8 cellular contexts compared by ENCODE assay signal in genomic region chr1:182588460-182589396, GRCh38. TPM values are rescaled to one million over a fixed set of nuclear protein-coding genes. Genes with fewer than 3 reads are reported as not detected.
A peak's percentile ranks its signal among the peaks of the same experiment; 100 is the strongest.
DNase-seq lines count a peak whose midpoint lies in the region; ATAC-seq and TF ChIP-seq lines count a peak whose summit lies in the region.

Gene RNASEL, minus strand, starts transcription at chr1:182589256. Its CDS starts 2,450 bp downstream, at chr1:182586806.

- H3K4me3 Mint-ChIP-seq in brain: peak within 1 kb of the TSS; percentile 85 to 95 (median 91)

- TF ChIP-seq POLR2A in sigmoid colon (IDR thresholded peaks at IDR 0.05): peak in 1 of 2 donors; percentile 29

- H3K36me3 Mint-ChIP-seq in brain: no peaks in the 10 kb centered on the region

- TF ChIP-seq CTCF in brain (conservative IDR thresholded peaks at IDR 0.05) (no peak), sigmoid colon (IDR thresholded peaks at IDR 0.05) (no peak)

- DNase-seq in EH (ENCODE audit: low read depth): peak; percentile 82
- peak; percentile 37 for DNase-seq in T-helper 22 cell (ENCODE audit: low read depth)
- peak; percentile 90 for DNase-seq in sigmoid colon
- no peak for DNase-seq in NCI-H1694 (lab: John Stamatoyannopoulos, UW)

- H3K4me3 ChIP-seq in HUES64 (ENCODE audit: low read length) (peak within 1 kb of the TSS; percentile 49), iPS-15b (ENCODE audit: low read depth, low read length) (peak within 1 kb of the TSS; percentile 47), sigmoid colon (peak within 1 kb of the TSS; percentile 43 to 73 (median 68))

- H3K9me3 Mint-ChIP-seq in brain: peaks cover 0 to 13% (median 0%) of the 10 kb centered on the region in 5 experiments

- peaks cover 5% of the 10 kb centered on the region for H3K27me3 Mint-ChIP-seq in brain

- no peak for TF ChIP-seq EP300 in sigmoid colon (IDR thresholded peaks at IDR 0.05)

- 38% methylated on average over 21 of the region's 21 CpGs for WGBS in HUES64
- 1 to 5% methylated on average over 21 of the region's 21 CpGs for WGBS in sigmoid colon, 2 donors

- no peaks in the 10 kb centered on the region for H3K9me3 ChIP-seq in HUES64 (ENCODE audit: insufficient read depth, low read depth, low read length)
- H3K9me3 ChIP-seq in iPS-15b (ENCODE audit: control insufficient read depth, insufficient read depth, low read length): no peaks in the 10 kb centered on the region
- no peaks in the 10 kb centered on the region for H3K9me3 ChIP-seq in sigmoid colon

- no peak within 1 kb of the TSS for H3K27ac ChIP-seq in HUES64 (ENCODE audit: low read depth, low read length)
- peak within 1 kb of the TSS; percentile 87 to 92 (median 89) for H3K27ac ChIP-seq in sigmoid colon

- H3K4me1 ChIP-seq in HUES64 (ENCODE audit: insufficient read depth, low read length): peaks cover 11% of the 10 kb centered on the region; the same call in 1 of the 2 replicates
- peaks cover 5% of the 10 kb centered on the region for H3K4me1 ChIP-seq in iPS-15b (ENCODE audit: control insufficient read depth, insufficient read depth, low read length)
- H3K4me1 ChIP-seq in sigmoid colon: peaks cover 0 to 26% (median 17%) of the 10 kb centered on the region in 4 donors

- peak; percentile 86 for ATAC-seq in GM21515 (IDR thresholded peaks at IDR 0.05; ENCODE audit: unreplicated experiment)

- H3K4me1 Mint-ChIP-seq in brain: peaks cover 18% of the 10 kb centered on the region

- no peak within 1 kb of the TSS for H3K9ac ChIP-seq in HUES64 (ENCODE audit: low read depth, low read length)
- peak within 1 kb of the TSS; percentile 13 for H3K9ac ChIP-seq in iPS-15b (ENCODE audit: low read depth, low read length)

- H3K27me3 ChIP-seq in HUES64 (ENCODE audit: insufficient read depth, low read length) (no peaks in the 10 kb centered on the region), iPS-15b (ENCODE audit: control insufficient read depth, insufficient read depth, low read length) (no peaks in the 10 kb centered on the region), sigmoid colon (no peaks in the 10 kb centered on the region)

- intact Hi-C loops in sigmoid colon (cut with DNase I): loop anchor here (10.0 kb wide), 1 partner anchor 144 kb away; no protein-coding TSS in a partner anchor

- H3K27ac Mint-ChIP-seq in brain: peak within 1 kb of the TSS; percentile 88 to 95 (median 91)

- H3K36me3 ChIP-seq in HUES64 (ENCODE audit: insufficient read depth, low read length): no peaks in the 10 kb centered on the region
- H3K36me3 ChIP-seq in iPS-15b (ENCODE audit: control insufficient read depth, insufficient read depth, low read length): no peaks in the 10 kb centered on the region
- H3K36me3 ChIP-seq in sigmoid colon: no peaks in the 10 kb centered on the region

RNA-seq across cellular contexts. Expression of gene RNASEL, which starts in this region (rescaled TPM):
- 0.55 TPM for polyA plus RNA-seq in HUES64 (2013, experiment 1 of 2)
- 1.1 TPM for polyA plus RNA-seq in HUES64 (2013, experiment 2 of 2)
- polyA plus RNA-seq in brain (ENCODE audit: insufficient read depth, low read depth, low replicate concordance) (1.4 TPM), sigmoid colon (1 to 10 TPM; 6.0 to 8.1 (median 7.4) TPM)
- total RNA-seq in sigmoid colon: 1 to 10 TPM; 6.2 to 10.0 (median 7.5) TPM
